In the genomic region with DNA sequence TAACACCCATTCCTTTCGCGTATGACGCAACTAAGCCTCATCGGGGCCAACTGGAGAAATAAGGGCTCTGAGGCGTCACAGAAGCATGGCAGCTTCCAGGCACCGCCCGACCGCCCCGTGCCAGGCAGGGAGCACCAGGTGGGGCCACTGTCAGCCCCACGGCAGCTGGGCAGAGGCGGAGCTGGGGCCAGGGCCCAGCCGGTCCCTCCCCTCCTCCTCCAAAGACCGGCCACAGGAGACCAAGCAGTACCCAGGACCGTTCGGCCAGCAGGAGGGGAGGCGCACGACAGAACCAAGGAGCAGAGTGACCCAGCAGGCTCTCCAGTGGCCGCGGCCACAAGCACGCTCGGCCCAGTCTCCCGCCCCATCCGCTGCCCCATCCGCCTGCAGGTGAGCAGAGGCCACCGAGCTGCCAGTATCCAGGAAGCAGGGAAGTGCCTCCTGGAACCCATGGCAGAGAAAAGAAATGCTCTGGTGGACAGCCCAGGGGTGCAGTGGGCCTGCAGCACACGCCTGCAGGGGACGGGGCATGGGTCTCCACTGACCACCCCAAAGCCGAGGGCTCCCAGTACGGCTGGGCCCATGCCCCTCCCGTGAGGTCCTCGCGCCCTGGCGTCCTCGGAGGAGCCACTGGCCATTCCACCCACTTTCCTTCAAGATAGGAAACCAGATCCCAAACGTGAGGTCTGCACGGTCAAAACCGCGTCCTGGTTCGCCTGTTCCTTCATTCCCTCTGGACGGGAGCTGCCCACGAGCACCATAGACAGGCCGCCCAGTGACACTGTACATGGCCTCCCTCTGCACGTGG, we compare ENCODE assay signal across 1 cellular context.
TF ChIP-seq lines count a peak whose summit lies in the region.

No MANE protein-coding gene starts in this region.

TF ChIP-seq in GM23338, 12 proteins besides CTCF, POLR2A, EP300 and RAD21 (continued from another document):
- TF ChIP-seq ZNF462 (CRISPR knock-in tag; IDR thresholded peaks at IDR 0.05) (no peak), NANOG (IDR thresholded peaks at IDR 0.05; ENCODE audit: borderline replicate concordance) (no peak), JUNB (IDR thresholded peaks at IDR 0.05; ENCODE audit: unreplicated experiment) (no peak)
TF ChIP-seq in GM23338: peak in this region for 0.
